Comparison of ENCODE assay signal across 3 cellular contexts in genomic region chr1:68770817-68771216, GRCh38.
"Had no signal": no experiment of that assay in that cellular context is flagged by ENCODE, and none has a peak within 500 bp of the region (broad histone marks: within the 10 kb centered on the region; RNA-seq: fewer than 3 reads in every experiment).

No MANE protein-coding gene starts in this region.

- DNase-seq: GDM1, GF-D8 had no signal

- H3K4me3 ChIP-seq: GM12878 had no signal

- ATAC-seq: GM12878 had no signal
